In the genomic region with DNA sequence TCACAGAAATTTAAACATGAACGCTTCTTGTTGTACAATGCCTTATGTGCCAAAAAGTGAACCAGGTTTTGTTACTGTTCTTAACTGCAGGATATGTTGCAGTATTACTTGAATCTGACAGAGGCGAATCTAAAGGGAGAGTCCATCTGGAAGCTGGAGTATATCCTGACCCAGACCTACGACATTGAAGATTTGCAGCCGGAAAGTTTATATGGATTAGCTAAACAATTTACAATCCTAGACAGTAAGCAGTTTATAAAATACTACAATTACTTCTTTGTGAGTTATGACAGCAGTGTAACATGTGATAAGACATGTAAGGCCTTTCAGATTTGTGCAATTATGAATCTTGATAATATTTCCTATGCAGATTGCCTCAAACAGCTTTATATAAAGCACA, we compare ENCODE assay signal across 29 cellular contexts. TPM values are rescaled to one million over a fixed set of nuclear protein-coding genes. Genes with fewer than 3 reads are reported as not detected.
"Had no signal": no experiment of that assay in that cellular context is flagged by ENCODE, and none has a peak within 500 bp of the region (broad histone marks: within the 10 kb centered on the region; RNA-seq: fewer than 3 reads in every experiment).

No MANE protein-coding gene starts in this region.

- H3K27ac ChIP-seq: KMS-11 had no signal

- H3K9me3 Mint-ChIP-seq: activated B cell treated with CpG ODN at 0.5 μM for 24 hours; activated CD4-positive, alpha-beta T cell treated with anti-CD3 and anti-CD28 coated beads, Interleukin-2, amount 10 ng/mL, durations not matched to agents 24 days and 14 days; activated naive CD4-positive, alpha-beta T cell treated with anti-CD3 and anti-CD28 coated beads, Interleukin-2, amount 50 U/mL, for 72 hours; activated naive CD8-positive, alpha-beta T cell treated with anti-CD3 and anti-CD28 coated beads, Interleukin-2, amount 50 U/mL, for 24 hours; activated T-cell treated with anti-CD3 and anti-CD28 coated beads, Interleukin-2, amount 50 U/mL, for 4 hours; brain; T-helper 1 cell treated with Interleukin-12 subunit alpha and Interleukin-12 subunit beta and Interleukin-4 antibody, amounts not matched to agents 30 μg/mL and 1 μg/mL, for 36 hours had no signal

- H3K4me1 Mint-ChIP-seq: activated B cell treated with CpG ODN at 0.5 μM for 24 hours; activated CD4-positive, alpha-beta T cell treated with anti-CD3 and anti-CD28 coated beads, Interleukin-2, amount 10 ng/mL, durations not matched to agents 24 days and 14 days; activated CD8-positive, alpha-beta memory T cell treated with anti-CD3 and anti-CD28 coated beads, Interleukin-2, amount 10 ng/mL, durations not matched to agents 7 days and 5 days; activated naive CD8-positive, alpha-beta T cell treated with anti-CD3 and anti-CD28 coated beads, Interleukin-2, amount 50 U/mL, for 24 hours had no signal

- ATAC-seq: activated CD8-positive, alpha-beta memory T cell treated with anti-CD3 and anti-CD28 coated beads, Interleukin-2, amount 10 ng/mL, durations not matched to agents 7 days and 5 days; activated naive CD4-positive, alpha-beta T cell treated with anti-CD3 and anti-CD28 coated beads, Interleukin-2, amount 50 U/mL, for 72 hours; activated naive CD8-positive, alpha-beta T cell treated with anti-CD3 and anti-CD28 coated beads, Interleukin-2, amount 50 U/mL, for 24 hours; activated T-cell treated with anti-CD3 and anti-CD28 coated beads, Interleukin-2, amount 50 U/mL, for 4 hours; Panc1; Right ventricle myocardium inferior; SK-N-SH treated with all-trans-retinoic acid at 6 μM for 48 hours had no signal

- H3K9ac ChIP-seq: KMS-11 had no signal

- H3K27me3 Mint-ChIP-seq: activated B cell treated with CpG ODN at 0.5 μM for 24 hours; activated CD8-positive, alpha-beta memory T cell treated with anti-CD3 and anti-CD28 coated beads, Interleukin-2, amount 10 ng/mL, durations not matched to agents 7 days and 5 days; brain had no signal

- H3K36me3 Mint-ChIP-seq: activated CD8-positive, alpha-beta memory T cell treated with anti-CD3 and anti-CD28 coated beads, Interleukin-2, amount 10 ng/mL, durations not matched to agents 7 days and 5 days; activated naive CD4-positive, alpha-beta T cell treated with anti-CD3 and anti-CD28 coated beads, Interleukin-2, amount 50 U/mL, for 72 hours had no signal

- DNase-seq: activated B cell treated with CpG ODN at 0.5 μM for 24 hours; activated CD4-positive, alpha-beta T cell treated with anti-CD3 and anti-CD28 coated beads for 1 hour; activated CD4-positive, alpha-beta T cell treated with anti-CD3 and anti-CD28 coated beads, Interleukin-2, amount 10 ng/mL, durations not matched to agents 24 days and 14 days; activated CD4-positive, alpha-beta T cell treated with anti-CD3 and anti-CD28 coated beads, Interleukin-2, amount 50 U/mL, for 48 hours; activated CD8-positive, alpha-beta memory T cell treated with anti-CD3 and anti-CD28 coated beads, Interleukin-2, amount 10 ng/mL, durations not matched to agents 7 days and 5 days; activated effector memory CD4-positive, alpha-beta T cell treated with anti-CD3 and anti-CD28 coated beads, Interleukin-2, amount 50 U/mL, for 16 hours; activated naive CD4-positive, alpha-beta T cell treated with Interleukin-2 at 50 U/mL for 16 hours; activated naive CD8-positive, alpha-beta T cell treated with anti-CD3 and anti-CD28 coated beads, Interleukin-2, amount 50 U/mL, for 24 hours; activated T-cell treated with anti-CD3 and anti-CD28 coated beads, Interleukin-2, amount 50 U/mL, for 4 hours; amniotic stem cell; NCI-H1092 treated with DMSO at 0.1 percent for 48 hours; NCI-H1436; NCI-H1694 treated with DMSO at 0.1 percent for 48 hours; NCI-H2029 treated with DMSO at 0.1 percent for 48 hours; NCI-H345; NCI-H510A; NCI-H69; NK-92 treated with Interleukin-12 subunit alpha and Interleukin-12 subunit beta, amount 100 ng/mL, for 24 hours; OCI-M1; RPMI8226; T-helper 9 cell had no signal

- H3K27ac Mint-ChIP-seq: activated B cell treated with CpG ODN at 0.5 μM for 24 hours; activated CD4-positive, alpha-beta T cell treated with anti-CD3 and anti-CD28 coated beads, Interleukin-2, amount 10 ng/mL, durations not matched to agents 24 days and 14 days; activated CD8-positive, alpha-beta memory T cell treated with anti-CD3 and anti-CD28 coated beads, Interleukin-2, amount 10 ng/mL, durations not matched to agents 7 days and 5 days; activated naive CD4-positive, alpha-beta T cell treated with anti-CD3 and anti-CD28 coated beads, Interleukin-2, amount 50 U/mL, for 72 hours; activated naive CD8-positive, alpha-beta T cell treated with anti-CD3 and anti-CD28 coated beads, Interleukin-2, amount 50 U/mL, for 24 hours; brain; T-helper 1 cell treated with Interleukin-12 subunit alpha and Interleukin-12 subunit beta and Interleukin-4 antibody, amounts not matched to agents 30 μg/mL and 1 μg/mL, for 36 hours had no signal

- H3K4me3 Mint-ChIP-seq: activated B cell treated with CpG ODN at 0.5 μM for 24 hours; activated CD4-positive, alpha-beta T cell treated with anti-CD3 and anti-CD28 coated beads, Interleukin-2, amount 10 ng/mL, durations not matched to agents 24 days and 14 days; activated CD8-positive, alpha-beta memory T cell treated with anti-CD3 and anti-CD28 coated beads, Interleukin-2, amount 10 ng/mL, durations not matched to agents 7 days and 5 days; activated naive CD8-positive, alpha-beta T cell treated with anti-CD3 and anti-CD28 coated beads, Interleukin-2, amount 50 U/mL, for 24 hours; activated T-cell treated with anti-CD3 and anti-CD28 coated beads, Interleukin-2, amount 50 U/mL, for 4 hours; brain; T-helper 1 cell treated with Interleukin-12 subunit alpha and Interleukin-12 subunit beta and Interleukin-4 antibody, amounts not matched to agents 30 μg/mL and 1 μg/mL, for 36 hours had no signal

RNA-seq across cellular contexts. Expression of a gene that starts 29.5 kb away (rescaled TPM):
- total RNA-seq: activated B cell treated with CpG ODN at 0.5 μM for 24 hours; activated CD4-positive, alpha-beta T cell treated with anti-CD3 and anti-CD28 coated beads, Interleukin-2, amount 10 ng/mL, durations not matched to agents 24 days and 14 days; activated CD8-positive, alpha-beta memory T cell treated with anti-CD3 and anti-CD28 coated beads, Interleukin-2, amount 10 ng/mL, durations not matched to agents 7 days and 5 days; activated naive CD4-positive, alpha-beta T cell treated with anti-CD3 and anti-CD28 coated beads, Interleukin-2, amount 50 U/mL, for 72 hours; activated T-cell treated with anti-CD3 and anti-CD28 coated beads, Interleukin-2, amount 50 U/mL, for 4 hours; MCF 10A; Right ventricle myocardium inferior had no signal
